In genomic region chr20:5696011-5696559, GRCh38 we compare ENCODE assay signal across 17 cellular contexts. TPM values are rescaled to one million over a fixed set of nuclear protein-coding genes. Genes with fewer than 3 reads are reported as not detected.
DNase-seq lines count a peak whose midpoint lies in the region; ATAC-seq and TF ChIP-seq lines count a peak whose summit lies in the region.
"Had no signal": no experiment of that assay in that cellular context is flagged by ENCODE, and none has a peak within 500 bp of the region (broad histone marks: within the 10 kb centered on the region; RNA-seq: fewer than 3 reads in every experiment).

No MANE protein-coding gene starts in this region.

- intact Hi-C loops in Right ventricle myocardium superior (cut with DNase I), result no loop called here

- no peak for TF ChIP-seq CTCF in SK-N-SH (IDR thresholded peaks at IDR 0.05)

- no peaks in the 10 kb centered on the region for H3K9me2 ChIP-seq in SK-N-SH

- H3K4me1 ChIP-seq in SK-N-SH (ENCODE audit: control insufficient read depth in 1 of 2, insufficient read depth in 2 of 2, low read depth in 1 of 2, low read length in 1 of 2), result no peaks in the 10 kb centered on the region
- H3K4me1 ChIP-seq: colonic mucosa, transverse colon had no signal

- H2AFZ ChIP-seq in SK-N-SH (ENCODE audit: low read depth), result no peak overlapping the region

- ATAC-seq in Right ventricle myocardium superior (ENCODE audit: poor library complexity) (peak; percentile 78), esophagus mucosa (no peak)

- H3K9me3 ChIP-seq in SK-N-SH, result no peaks in the 10 kb centered on the region
- H3K9me3 ChIP-seq: colonic mucosa, transverse colon had no signal

- no peak for TF ChIP-seq EP300 in SK-N-SH (IDR thresholded peaks at IDR 0.05; ENCODE audit: borderline replicate concordance in 1 of 2, low read depth in 1 of 2, low read length in 1 of 2)

- no peak overlapping the region for H3K9ac ChIP-seq in SK-N-SH

- H3K79me2 ChIP-seq in SK-N-SH (ENCODE audit: insufficient read depth), result no peaks in the 10 kb centered on the region

- POLR2A ChIA-PET in SK-N-SH (lab: Yijun Ruan, JAX), result no interaction called here

- H3F3A ChIP-seq in SK-N-SH (replicated peaks; ENCODE audit: insufficient read depth), result no peaks in the 10 kb centered on the region

- H3K36me3 ChIP-seq in SK-N-SH (replicated peaks in 1 of 2; ENCODE audit: control insufficient read depth in 1 of 2, insufficient read depth in 2 of 2, low read length in 1 of 2), result no peaks in the 10 kb centered on the region
- H3K36me3 ChIP-seq: colonic mucosa, transverse colon had no signal

- no peaks in the 10 kb centered on the region; the same call in 1 of the 2 replicates for H3K27me3 ChIP-seq in SK-N-SH (ENCODE audit: insufficient read depth)
- H3K27me3 ChIP-seq: colonic mucosa, transverse colon had no signal

- 59% methylated on average over 7 of the region's 7 CpGs for WGBS in SK-N-SH (ENCODE audit: low lambda C conversion rate)

- H3K4me2 ChIP-seq in SK-N-SH, result no peak overlapping the region

- DNase-seq in DMS53 (lab: John Stamatoyannopoulos, UW) (peak; percentile 15), DMS53 treated with DMSO at 0.1 percent for 48 hours (lab: John Stamatoyannopoulos, UW; ENCODE audit: unreplicated experiment) (no peak), SK-N-SH (no peak), Right ventricle myocardium superior (peak; percentile 47), stromal cell of bone marrow (ENCODE audit: low read depth) (peak; percentile 67), SKM-1 treated with dmso at 0.1 percent for 144 hours (lab: John Stamatoyannopoulos, UW; ENCODE audit: unreplicated experiment) (no peak), NCI-H1092 treated with DMSO at 0.1 percent for 48 hours (lab: John Stamatoyannopoulos, UW) (no peak)
- DNase-seq: activated T-cell treated with anti-CD3 and anti-CD28 coated beads for 4 hours, colonic mucosa, DMS 273 treated with DMSO at 0.1 percent for 48 hours, H9, NCI-H1417, NCI-H526 treated with DMSO at 0.1 percent for 48 hours, SIG-M5, transverse colon had no signal

- H3K4me3 ChIP-seq in SK-N-SH (ENCODE audit: low read depth in 2 of 2, low read length in 1 of 2), result no peak overlapping the region
- H3K4me3 ChIP-seq: colonic mucosa, transverse colon had no signal

- no peak overlapping the region for H3K27ac ChIP-seq in SK-N-SH (ENCODE audit: low read depth in 2 of 2, low read length in 1 of 2)
- H3K27ac ChIP-seq: 22Rv1, colonic mucosa, transverse colon had no signal

- CTCF ChIA-PET in SK-N-SH (lab: Yijun Ruan, JAX), result interaction anchor here (0.6 to 1.5 kb wide), 2 partner anchors 10 to 52 kb away, joined by 3 to 4 read pairs; no protein-coding TSS in a partner anchor

- no peak for TF ChIP-seq RAD21 in SK-N-SH (IDR thresholded peaks at IDR 0.05; ENCODE audit: low read length)

- no peaks in the 10 kb centered on the region for H4K20me1 ChIP-seq in SK-N-SH (ENCODE audit: insufficient read depth)

TF ChIP-seq in SK-N-SH, 30 proteins besides CTCF, POLR2A, EP300 and RAD21:
- TF ChIP-seq MEF2A (IDR thresholded peaks at IDR 0.05; ENCODE audit: borderline replicate concordance, low read depth) (no peak), PBX3 (IDR thresholded peaks at IDR 0.05) (peak; percentile 55)

RNA-seq across cellular contexts. Expression of gene SHLD1, which starts 54.1 kb away (rescaled TPM):
- 4.5 and 5.8 TPM in 2 replicates for polyA plus RNA-seq in SK-N-SH (2012; rRNA removed)
- polyA plus RNA-seq in SK-N-SH (2012; cell fraction: cytosol; rRNA removed), result 5.4 and 5.5 TPM in 2 replicates
- polyA plus RNA-seq in SK-N-SH (2012; cell fraction: nucleus; rRNA removed), result 3.0 and 4.1 TPM in 2 replicates
- total RNA-seq in Right ventricle myocardium superior (7.4 TPM), esophagus mucosa (6.4 TPM)

Comparison
In these comparisons a context has a peak if more than half of its experiments do, and no peak if none do; other contexts are left out.
1. DNase-seq: peak in DMS53 (single experiment), Right ventricle myocardium superior (single experiment) and stromal cell of bone marrow (single experiment); none in DMS53 treated with DMSO at 0.1 percent for 48 hours (single experiment), SK-N-SH (single experiment), SKM-1 treated with dmso at 0.1 percent for 144 hours (single experiment) and NCI-H1092 treated with DMSO at 0.1 percent for 48 hours (single experiment).